In genomic region chr7:80135306-80136104, GRCh38 we compare ENCODE assay signal across 1 cellular context.
A peak's percentile ranks its signal among the peaks of the same experiment; 100 is the strongest.
TF ChIP-seq lines count a peak whose summit lies in the region.

No MANE protein-coding gene starts in this region.

TF ChIP-seq in HEK293, 187 proteins besides CTCF, POLR2A, EP300 and RAD21 (continued from another document):
- no peak for TF ChIP-seq PRDM10 (tag by site-specific recombination; IDR thresholded peaks at IDR 0.05)
- TF ChIP-seq, protein P1, sequence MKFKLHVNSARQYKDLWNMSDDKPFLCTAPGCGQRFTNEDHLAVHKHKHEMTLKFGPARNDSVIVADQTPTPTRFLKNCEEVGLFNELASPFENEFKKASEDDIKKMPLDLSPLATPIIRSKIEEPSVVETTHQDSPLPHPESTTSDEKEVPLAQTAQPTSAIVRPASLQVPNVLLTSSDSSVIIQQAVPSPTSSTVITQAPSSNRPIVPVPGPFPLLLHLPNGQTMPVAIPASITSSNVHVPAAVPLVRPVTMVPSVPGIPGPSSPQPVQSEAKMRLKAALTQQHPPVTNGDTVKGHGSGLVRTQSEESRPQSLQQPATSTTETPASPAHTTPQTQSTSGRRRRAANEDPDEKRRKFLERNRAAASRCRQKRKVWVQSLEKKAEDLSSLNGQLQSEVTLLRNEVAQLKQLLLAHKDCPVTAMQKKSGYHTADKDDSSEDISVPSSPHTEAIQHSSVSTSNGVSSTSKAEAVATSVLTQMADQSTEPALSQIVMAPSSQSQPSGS (tag by site-specific recombination; IDR thresholded peaks at IDR 0.05; ENCODE audit: low read depth), result no peak
- no peak for TF ChIP-seq ZNF488 (tag by site-specific recombination; IDR thresholded peaks at IDR 0.05)
- no peak for TF ChIP-seq ZNF16 (tag by site-specific recombination; IDR thresholded peaks at IDR 0.05; ENCODE audit: low read depth)
- no peak for TF ChIP-seq ZNF670 (tag by site-specific recombination; IDR thresholded peaks at IDR 0.05; ENCODE audit: low read depth)
- TF ChIP-seq ZSCAN30 (tag by site-specific recombination; IDR thresholded peaks at IDR 0.05), result 0 out of 2 replicates have a peak, but pooled peaks have one; percentile 14
- TF ChIP-seq ZNF335 (tag by site-specific recombination; conservative IDR thresholded peaks at IDR 0.05), result peak; percentile 7
- TF ChIP-seq ZSCAN4 (tag by site-specific recombination; IDR thresholded peaks at IDR 0.05), result no peak
- no peak for TF ChIP-seq ZNF701 (tag by site-specific recombination; IDR thresholded peaks at IDR 0.05)
- no peak for TF ChIP-seq ZNF792 (tag by site-specific recombination; IDR thresholded peaks at IDR 0.05)
- no peak for TF ChIP-seq ZNF624 (tag by site-specific recombination; IDR thresholded peaks at IDR 0.05)
- no peak for TF ChIP-seq ZNF214 (tag by site-specific recombination; IDR thresholded peaks at IDR 0.05; ENCODE audit: borderline replicate concordance)
- TF ChIP-seq, protein P2, sequence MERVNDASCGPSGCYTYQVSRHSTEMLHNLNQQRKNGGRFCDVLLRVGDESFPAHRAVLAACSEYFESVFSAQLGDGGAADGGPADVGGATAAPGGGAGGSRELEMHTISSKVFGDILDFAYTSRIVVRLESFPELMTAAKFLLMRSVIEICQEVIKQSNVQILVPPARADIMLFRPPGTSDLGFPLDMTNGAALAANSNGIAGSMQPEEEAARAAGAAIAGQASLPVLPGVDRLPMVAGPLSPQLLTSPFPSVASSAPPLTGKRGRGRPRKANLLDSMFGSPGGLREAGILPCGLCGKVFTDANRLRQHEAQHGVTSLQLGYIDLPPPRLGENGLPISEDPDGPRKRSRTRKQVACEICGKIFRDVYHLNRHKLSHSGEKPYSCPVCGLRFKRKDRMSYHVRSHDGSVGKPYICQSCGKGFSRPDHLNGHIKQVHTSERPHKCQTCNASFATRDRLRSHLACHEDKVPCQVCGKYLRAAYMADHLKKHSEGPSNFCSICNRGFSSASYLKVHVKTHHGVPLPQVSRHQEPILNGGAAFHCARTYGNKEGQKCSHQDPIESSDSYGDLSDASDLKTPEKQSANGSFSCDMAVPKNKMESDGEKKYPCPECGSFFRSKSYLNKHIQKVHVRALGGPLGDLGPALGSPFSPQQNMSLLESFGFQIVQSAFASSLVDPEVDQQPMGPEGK (tag by site-specific recombination; IDR thresholded peaks at IDR 0.05), result 0 out of 2 replicates have a peak, but pooled peaks have one; percentile 2
- no peak for TF ChIP-seq HOXA7 (CRISPR knock-in tag; IDR thresholded peaks at IDR 0.05; ENCODE audit: borderline replicate concordance)
- TF ChIP-seq, protein P3, sequence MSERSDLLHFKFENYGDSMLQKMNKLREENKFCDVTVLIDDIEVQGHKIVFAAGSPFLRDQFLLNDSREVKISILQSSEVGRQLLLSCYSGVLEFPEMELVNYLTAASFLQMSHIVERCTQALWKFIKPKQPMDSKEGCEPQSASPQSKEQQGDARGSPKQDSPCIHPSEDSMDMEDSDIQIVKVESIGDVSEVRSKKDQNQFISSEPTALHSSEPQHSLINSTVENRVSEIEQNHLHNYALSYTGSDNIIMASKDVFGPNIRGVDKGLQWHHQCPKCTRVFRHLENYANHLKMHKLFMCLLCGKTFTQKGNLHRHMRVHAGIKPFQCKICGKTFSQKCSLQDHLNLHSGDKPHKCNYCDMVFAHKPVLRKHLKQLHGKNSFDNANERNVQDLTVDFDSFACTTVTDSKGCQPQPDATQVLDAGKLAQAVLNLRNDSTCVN (tag by site-specific recombination; optimal IDR thresholded peaks at IDR 0.05), result peak; percentile 62
- TF ChIP-seq ZNF692 (tag by site-specific recombination; IDR thresholded peaks at IDR 0.05), result peak; percentile 7; the same call in 1 of the 2 replicates
- no peak for TF ChIP-seq ZXDB (tag by site-specific recombination; IDR thresholded peaks at IDR 0.05)
- no peak for TF ChIP-seq ZNF561 (tag by site-specific recombination; IDR thresholded peaks at IDR 0.05; ENCODE audit: borderline replicate concordance)
- no peak for TF ChIP-seq SP7 (tag by site-specific recombination; IDR thresholded peaks at IDR 0.05)
- no peak for TF ChIP-seq ZSCAN23 (tag by site-specific recombination; IDR thresholded peaks at IDR 0.05)
- TF ChIP-seq ZNF211 (tag by site-specific recombination; IDR thresholded peaks at IDR 0.05; ENCODE audit: low read depth), result no peak
- no peak for TF ChIP-seq ZNF423 (tag by site-specific recombination; IDR thresholded peaks at IDR 0.05)
